1 cellular context compared by ENCODE assay signal in the genomic region with DNA sequence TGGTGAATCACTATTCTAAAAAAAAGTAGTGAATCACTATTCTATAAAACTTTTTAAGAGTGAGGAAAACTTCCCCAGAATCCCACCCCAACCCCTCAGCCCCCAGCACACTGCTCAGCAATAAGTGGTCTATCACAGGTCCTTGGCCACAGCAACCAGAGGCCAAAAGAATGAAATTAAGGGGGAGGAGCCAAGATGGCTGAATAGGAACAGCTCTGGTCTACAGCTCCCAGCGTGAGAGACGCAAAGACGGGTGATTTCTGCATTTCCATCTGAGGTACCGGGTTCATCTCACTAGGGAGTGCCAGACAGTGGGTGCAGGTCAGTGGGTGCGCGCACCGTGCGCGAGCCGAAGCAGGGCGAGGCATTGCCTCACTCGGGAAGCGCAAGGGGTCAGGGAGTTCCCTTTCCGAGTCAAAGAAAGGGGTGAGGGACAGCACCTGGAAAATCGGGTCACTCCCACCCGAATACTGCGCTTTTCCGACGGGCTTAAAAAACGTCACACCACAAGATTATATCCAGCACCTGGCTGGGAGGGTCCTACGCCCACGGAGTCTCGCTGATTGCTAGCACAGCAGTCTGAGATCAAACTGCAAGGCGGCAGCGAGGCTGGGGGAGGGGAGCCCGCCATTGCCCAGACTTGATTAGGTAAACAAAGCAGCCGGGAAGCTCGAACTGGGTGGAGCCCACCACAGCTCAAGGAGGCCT.
TF ChIP-seq lines count a peak whose summit lies in the region.

No MANE protein-coding gene starts in this region.

TF ChIP-seq in H1, 55 proteins besides CTCF, POLR2A, EP300 and RAD21:
- TF ChIP-seq TAF1 (IDR thresholded peaks at IDR 0.05; ENCODE audit: low read depth, low read length) (0 out of 2 replicates have a peak, but pooled peaks have one; percentile 27), YY1 (IDR thresholded peaks at IDR 0.05; ENCODE audit: low read depth, low read length) (0 out of 2 replicates have a peak, but pooled peaks have one; percentile 54)
